Comparison of ENCODE assay signal across 8 cellular contexts in genomic region chr2:70123829-70124117, GRCh38. TPM values are rescaled to one million over a fixed set of nuclear protein-coding genes. Genes with fewer than 3 reads are reported as not detected.
DNase-seq lines count a peak whose midpoint lies in the region; ATAC-seq and TF ChIP-seq lines count a peak whose summit lies in the region.

No MANE protein-coding gene starts in this region.

- no peaks in the 10 kb centered on the region for H3K9me3 Mint-ChIP-seq in CD14-positive monocyte
- no peaks in the 10 kb centered on the region for H3K9me3 Mint-ChIP-seq in endodermal cell

- no peaks in the 10 kb centered on the region for H4K20me1 ChIP-seq in OCI-LY7 (ENCODE audit: insufficient read depth, low read length)
- H4K20me1 ChIP-seq in osteoblast (ENCODE audit: insufficient read depth, low read length): no peaks in the 10 kb centered on the region

- H3K9me3 ChIP-seq in OCI-LY7 (ENCODE audit: low read length): no peaks in the 10 kb centered on the region
- no peaks in the 10 kb centered on the region for H3K9me3 ChIP-seq in endodermal cell (ENCODE audit: control insufficient read depth, low read length)
- no peaks in the 10 kb centered on the region for H3K9me3 ChIP-seq in osteoblast (ENCODE audit: low read depth, low read length)

- in situ Hi-C loops in ACHN (cut with HindIII; ENCODE audit: low pct_ligation_motif_present, low pct_unique_long_range_greater_than_20kb, low sequenced_read_pairs): no loop called here

- WGBS in endodermal cell (ENCODE audit: insufficient coverage in 1 of 2, insufficient read length in 1 of 2), 2 experiments: 28% methylated on average over 8 to 11 of the region's 11 CpGs

- H3K79me2 ChIP-seq in OCI-LY7 (ENCODE audit: insufficient read depth, low read depth, low read length): peaks cover 7% of the 10 kb centered on the region; the same call in 1 of the 2 replicates
- no peaks in the 10 kb centered on the region for H3K79me2 ChIP-seq in osteoblast (ENCODE audit: insufficient read depth, low read length)

- no peaks in the 10 kb centered on the region for H3K27me3 ChIP-seq in endodermal cell (ENCODE audit: control insufficient read depth, insufficient read depth, low read length, poor library complexity, severe bottlenecking)
- no peaks in the 10 kb centered on the region for H3K27me3 ChIP-seq in osteoblast (ENCODE audit: insufficient read depth, low read length)

- H3K36me3 ChIP-seq in OCI-LY7 (ENCODE audit: insufficient read depth, low read length): no peaks in the 10 kb centered on the region
- H3K36me3 ChIP-seq in endodermal cell (ENCODE audit: control insufficient read depth, insufficient read depth, low read length): no peaks in the 10 kb centered on the region
- H3K36me3 ChIP-seq in osteoblast (ENCODE audit: insufficient read depth, low read length): no peaks in the 10 kb centered on the region

- DNase-seq in CD14-positive monocyte (ENCODE audit: low spot score) (no peak), OCI-LY7 (ENCODE audit: low spot score) (no peak), endodermal cell (no peak), osteoblast (ENCODE audit: insufficient read length, low spot score, missing footprints) (no peak), ACHN (no peak), NOMO-1 treated with dmso at 0.1 percent for 144 hours (lab: John Stamatoyannopoulos, UW; ENCODE audit: unreplicated experiment) (no peak), anterior cingulate cortex (lab: John Stamatoyannopoulos, UW) (no peak)

- H3K4me1 ChIP-seq in OCI-LY7 (ENCODE audit: insufficient read depth, low read length, poor library complexity, severe bottlenecking) (peaks cover 96% of the 10 kb centered on the region), endodermal cell (ENCODE audit: control insufficient read depth, insufficient read depth, low read length) (peaks cover 10% of the 10 kb centered on the region), osteoblast (ENCODE audit: insufficient read depth, low read length) (peaks cover 16% of the 10 kb centered on the region)

- H3K9ac ChIP-seq in endodermal cell (ENCODE audit: extremely low read depth, low read length, poor library complexity, severe bottlenecking): peak overlapping the region; percentile 92

- no peak for TF ChIP-seq CTCF in CD14-positive monocyte (IDR thresholded peaks at IDR 0.05)
- no peak for TF ChIP-seq CTCF in OCI-LY7 (conservative IDR thresholded peaks at IDR 0.05; ENCODE audit: low read length)
- TF ChIP-seq CTCF in endodermal cell (conservative IDR thresholded peaks at IDR 0.05): no peak
- TF ChIP-seq CTCF in osteoblast (IDR thresholded peaks at IDR 0.05; ENCODE audit: extremely low read depth, low read depth, low read length): no peak

- H3K9me2 ChIP-seq in OCI-LY7 (ENCODE audit: insufficient read depth, low read length): no peaks in the 10 kb centered on the region

- H3K36me3 Mint-ChIP-seq in CD14-positive monocyte (no peaks in the 10 kb centered on the region), endodermal cell (ENCODE audit: low read depth) (no peaks in the 10 kb centered on the region)

- H3K4me2 ChIP-seq in OCI-LY7 (ENCODE audit: low read length): peak overlapping the region; percentile 64
- peak overlapping the region; percentile 86 for H3K4me2 ChIP-seq in osteoblast (ENCODE audit: insufficient read depth, low read length)

- intact Hi-C loops in CD14-positive monocyte (cut with micrococcal nuclease): loop anchor here in 1 of 2 donors (2.0 kb wide), 2 partner anchors 17 to 33 kb away; no protein-coding TSS in a partner anchor
- intact Hi-C loops in OCI-LY7 (cut with micrococcal nuclease; ENCODE audit: unreplicated experiment): loop anchor here (1.0 to 10.0 kb wide), 4 partner anchors 17 to 1359 kb away; partner anchors contain the start of gene NAGK

- peak overlapping the region; percentile 100 for H3K27ac Mint-ChIP-seq in CD14-positive monocyte
- peak overlapping the region; percentile 99 for H3K27ac Mint-ChIP-seq in endodermal cell

- CTCF ChIA-PET in OCI-LY7 (lab: Charles Lee; ENCODE audit: unreplicated experiment): no interaction called here

- H3K27me3 Mint-ChIP-seq in CD14-positive monocyte (ENCODE audit: low read depth in 3 of 3) (peaks cover 0 to 4% (median 0%) of the 10 kb centered on the region in 3 donors), endodermal cell (ENCODE audit: insufficient read depth) (no peaks in the 10 kb centered on the region)

- ATAC-seq in GM19463 (IDR thresholded peaks at IDR 0.05; ENCODE audit: unreplicated experiment): no peak

- BruUV-seq in OCI-LY7 (replicated peaks; lab: Mats Ljungman, UMichigan): no TSS peak

- H3K4me3 ChIP-seq in OCI-LY7 (ENCODE audit: low read depth, low read length, poor library complexity, severe bottlenecking) (peak overlapping the region; percentile 63), endodermal cell (ENCODE audit: low read length) (peak overlapping the region; percentile 87), osteoblast (ENCODE audit: insufficient read depth, low read length) (peak overlapping the region; percentile 73)

- H3K4me3 Mint-ChIP-seq in CD14-positive monocyte (peak overlapping the region; percentile 86 to 96), endodermal cell (peak overlapping the region; percentile 87)

- H3K27ac ChIP-seq in OCI-LY7 (ENCODE audit: low read depth, low read length, poor library complexity, severe bottlenecking) (peak overlapping the region; percentile 83), endodermal cell (ENCODE audit: low read depth, low read length) (peak overlapping the region; percentile 100), osteoblast (ENCODE audit: low read depth, low read length) (peak overlapping the region; percentile 94)

- H2AFZ ChIP-seq in OCI-LY7 (ENCODE audit: low read length) (peak overlapping the region; percentile 11; the same call in 1 of the 2 replicates), osteoblast (ENCODE audit: low read length) (peak overlapping the region; percentile 75)

- peaks cover 73% of the 10 kb centered on the region for H3K4me1 Mint-ChIP-seq in CD14-positive monocyte
- H3K4me1 Mint-ChIP-seq in endodermal cell: peaks cover 40% of the 10 kb centered on the region

- POLR2A ChIA-PET in OCI-LY7 (lab: Charles Lee): interaction anchor here (0.7 to 6.8 kb wide), 7 partner anchors 12 to 1971 kb away, joined by 3 to 129 read pairs (median 7); partner anchors contain the start of gene MXD1

RNA-seq across cellular contexts. Expression of gene PCBP1, which starts 36.5 kb away (rescaled TPM):
- polyA plus RNA-seq in CD14-positive monocyte: 100 to 1,000 TPM; 178 to 194 TPM
- total RNA-seq in OCI-LY7 (2014; rRNA removed; shearing (Covaris generic)): 54.8 and 58.2 TPM in 2 replicates
- 393 and 423 TPM in 2 replicates for total RNA-seq in OCI-LY7 (2022)
- 100 to 1,000 TPM; 344 to 357 TPM for total RNA-seq in endodermal cell
- 354 TPM for polyA plus RNA-seq in endodermal cell (2013, experiment 1 of 2)
- polyA plus RNA-seq in endodermal cell (2013, experiment 2 of 2): 313 TPM
- total RNA-seq in osteoblast: 55.7 and 70.7 TPM in 2 replicates
